Comparison of ENCODE assay signal across 28 cellular contexts in the genomic region with DNA sequence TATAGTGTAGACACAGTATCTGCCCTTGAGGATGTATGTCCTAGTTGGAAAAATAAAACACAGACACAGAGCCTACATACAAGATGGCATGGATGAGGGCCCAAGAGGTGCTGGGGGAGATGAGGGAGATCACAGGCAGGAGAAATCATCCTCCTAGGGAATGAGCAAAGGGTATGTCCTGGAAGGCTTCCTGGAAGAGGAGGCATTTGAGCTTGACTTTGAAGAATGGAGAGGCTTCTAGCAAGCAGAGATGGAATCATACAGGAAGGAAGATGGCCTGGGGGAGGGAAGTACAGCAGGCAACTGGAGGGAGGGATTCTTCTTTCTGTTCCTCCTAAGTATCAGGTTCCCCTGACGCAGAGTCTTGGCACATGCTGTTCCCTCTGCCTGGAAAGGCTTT.
"Had no signal": no experiment of that assay in that cellular context is flagged by ENCODE, and none has a peak within 500 bp of the region (broad histone marks: within the 10 kb centered on the region; RNA-seq: fewer than 3 reads in every experiment).

No MANE protein-coding gene starts in this region.

- ATAC-seq: mucosa of descending colon; natural killer cell treated with Interleukin-12 subunit alpha and Interleukin-12 subunit beta and Interleukin-15 and Interleukin-18, amount 100 ng/mL, for 72 hours; right lobe of liver; stimulated activated naive CD8-positive, alpha-beta T cell treated with anti-CD3 and anti-CD28 coated beads, Interleukin-15, amount 100 ng/mL, for 72 hours had no signal

- H2AFZ ChIP-seq: neural progenitor cell had no signal

- H3K36me3 ChIP-seq: esophagus muscularis mucosa, neural progenitor cell, right lobe of liver, suprapubic skin, transverse colon, vagina had no signal

- H3K9me3 Mint-ChIP-seq: immature natural killer cell; natural killer cell treated with Interleukin-12 subunit alpha and Interleukin-12 subunit beta and Interleukin-15 and Interleukin-18, amount 100 ng/mL, for 72 hours; neural progenitor cell; stimulated activated naive CD8-positive, alpha-beta T cell treated with anti-CD3 and anti-CD28 coated beads, Interleukin-15, amount 100 ng/mL, for 72 hours had no signal

- H3K4me3 ChIP-seq: coronary artery, esophagus muscularis mucosa, lung, mucosa of descending colon, neural progenitor cell, right lobe of liver, suprapubic skin, transverse colon, vagina had no signal

- H3K27me3 Mint-ChIP-seq: progenitor cell of endocrine pancreas had no signal

- FAIRE-seq: endothelial cell of umbilical vein, keratinocyte, small intestine had no signal

- H3K4me2 ChIP-seq: neural progenitor cell had no signal

- H3K79me2 ChIP-seq: parathyroid adenoma had no signal

- H3K9me3 ChIP-seq: mucosa of descending colon, right lobe of liver, suprapubic skin, transverse colon, vagina had no signal

- H3K4me3 Mint-ChIP-seq: immature natural killer cell; mesothelial cell of epicardium; naive B cell; natural killer cell treated with Interleukin-12 subunit alpha and Interleukin-12 subunit beta and Interleukin-15 and Interleukin-18, amount 100 ng/mL, for 72 hours; neural progenitor cell; stimulated activated naive CD8-positive, alpha-beta T cell treated with anti-CD3 and anti-CD28 coated beads, Interleukin-15, amount 100 ng/mL, for 72 hours had no signal

- H3K27me3 ChIP-seq: neural progenitor cell, right lobe of liver, suprapubic skin, transverse colon, vagina had no signal

- H3K4me1 ChIP-seq: right lobe of liver, suprapubic skin had no signal

- H3K9ac ChIP-seq: neural progenitor cell, parathyroid adenoma had no signal

- H3K27ac Mint-ChIP-seq: immature natural killer cell; mesothelial cell of epicardium; naive B cell; natural killer cell treated with Interleukin-12 subunit alpha and Interleukin-12 subunit beta and Interleukin-15 and Interleukin-18, amount 100 ng/mL, for 72 hours; neural progenitor cell; progenitor cell of endocrine pancreas; stimulated activated naive CD8-positive, alpha-beta T cell treated with anti-CD3 and anti-CD28 coated beads, Interleukin-15, amount 100 ng/mL, for 72 hours had no signal

- H3K36me3 Mint-ChIP-seq: immature natural killer cell; naive B cell; natural killer cell treated with Interleukin-12 subunit alpha and Interleukin-12 subunit beta and Interleukin-15 and Interleukin-18, amount 100 ng/mL, for 72 hours had no signal

- DNase-seq: dermis blood vessel endothelial cell; effector memory CD4-positive, alpha-beta T cell; foreskin melanocyte; hypothalamus; immature natural killer cell; mesenchymal stem cell; mucosa of descending colon; naive B cell; right lobe of liver; small intestine; stimulated activated CD4-positive, alpha-beta T cell treated with anti-CD3 and anti-CD28 coated beads, Interleukin-15, amount 100 ng/mL, for 24 hours; stimulated activated CD4-positive, alpha-beta T cell treated with anti-CD3 and anti-CD28 coated beads, Interleukin-2, amount 100 ng/mL, for 48 hours; stimulated activated CD8-positive, alpha-beta memory T cell treated with anti-CD3 and anti-CD28 coated beads, Interleukin-4, amount 100 ng/mL, for 48 hours; stimulated activated naive CD4-positive, alpha-beta T cell; stimulated activated naive CD8-positive, alpha-beta T cell treated with anti-CD3 and anti-CD28 coated beads, Interleukin-15, amount 100 ng/mL, for 72 hours; transverse colon had no signal

- H3K4me1 Mint-ChIP-seq: mesothelial cell of epicardium; naive B cell; stimulated activated naive CD8-positive, alpha-beta T cell treated with anti-CD3 and anti-CD28 coated beads, Interleukin-15, amount 100 ng/mL, for 72 hours had no signal

- H3K27ac ChIP-seq: coronary artery, esophagus muscularis mucosa, neural progenitor cell, right lobe of liver, suprapubic skin, transverse colon, vagina had no signal
